Comparison of ENCODE assay signal across 8 cellular contexts in genomic region chr5:90409318-90410177, GRCh38. TPM values are rescaled to one million over a fixed set of nuclear protein-coding genes. Genes with fewer than 3 reads are reported as not detected.
A peak's percentile ranks its signal among the peaks of the same experiment; 100 is the strongest.
DNase-seq lines count a peak whose midpoint lies in the region; ATAC-seq, FAIRE-seq and TF ChIP-seq lines count a peak whose summit lies in the region.

Gene CETN3, minus strand, starts transcription at chr5:90409756. Its CDS starts 95 bp downstream, at chr5:90409661.

- DNase-seq in AML-193 (lab: John Stamatoyannopoulos, UW): peak; percentile 92 to 97
- peak; percentile 96 for DNase-seq in NCI-H460 (ENCODE audit: extremely low read depth, low read depth)
- peak; percentile 81 for DNase-seq in activated CD4-positive, CD25-positive, alpha-beta regulatory T cell treated with anti-CD3 and anti-CD28 coated beads, Interleukin-2, amount 50 U/mL, for 72 hours
- DNase-seq in cerebellum (ENCODE audit: low spot score): peak; percentile 96
- peak; percentile 64 for DNase-seq in keratinocyte (ENCODE audit: low read depth, low spot score)
- DNase-seq in stimulated activated CD4-positive, alpha-beta T cell treated with anti-CD3 and anti-CD28 coated beads, Interleukin-15, amount 100 ng/mL, for 1 hour (ENCODE audit: low read depth in 1 of 2, low spot score in 1 of 2): peak; percentile 76 to 77

- dilution Hi-C loops in keratinocyte (cut with MboI; ENCODE audit: extremely low pct_ligation_motif_present, low sequenced_read_pairs): no loop called here

- H3K4me2 ChIP-seq in keratinocyte (ENCODE audit: control insufficient read depth, extremely low read depth, insufficient read depth, low read depth, low read length): peak within 1 kb of the TSS; percentile 98

- no peaks in the 10 kb centered on the region for H3K36me3 ChIP-seq in keratinocyte (ENCODE audit: control insufficient read depth in 2 of 2, extremely low read depth in 1 of 2, insufficient read depth in 2 of 2, low read length in 2 of 2)

- peak; percentile 91 for TF ChIP-seq POLR2A in GM19099 (IDR thresholded peaks at IDR 0.05; ENCODE audit: extremely low read depth, insufficient read length, low read depth)

- peak; percentile 96 for ATAC-seq in HG03378 (IDR thresholded peaks at IDR 0.05; ENCODE audit: unreplicated experiment)

- no peaks in the 10 kb centered on the region for H3K9me3 ChIP-seq in keratinocyte (ENCODE audit: control insufficient read depth, low read depth, low read length)

- H3K27me3 ChIP-seq in keratinocyte (ENCODE audit: control insufficient read depth, extremely low read depth, insufficient read depth, low read length): no peaks in the 10 kb centered on the region

- no peaks in the 10 kb centered on the region for H3K9me1 ChIP-seq in keratinocyte (ENCODE audit: control insufficient read depth, extremely low read depth, insufficient read depth, low read length)

- TF ChIP-seq CTCF in keratinocyte (optimal IDR thresholded peaks at IDR 0.05 in 1 of 3, IDR thresholded peaks at IDR 0.05 in 1 of 3, conservative IDR thresholded peaks at IDR 0.05 in 1 of 3; ENCODE audit: extremely low read depth in 1 of 3, insufficient read depth in 2 of 3, low read length in 3 of 3): peak in 1 of 3 experiments; percentile 15

- FAIRE-seq in keratinocyte (lab: Jason Lieb, UNC): peak; percentile 78

- H3K4me1 ChIP-seq in keratinocyte (ENCODE audit: control insufficient read depth, extremely low read depth, insufficient read depth, low read length): peaks cover 14% of the 10 kb centered on the region

- H3K27ac ChIP-seq in keratinocyte (ENCODE audit: control insufficient read depth, insufficient read depth, low read length): peak within 1 kb of the TSS; percentile 92

- peak within 1 kb of the TSS; percentile 94 for H2AFZ ChIP-seq in keratinocyte (ENCODE audit: control insufficient read depth, low read length)

- H3K4me3 ChIP-seq in keratinocyte (ENCODE audit: control insufficient read depth in 2 of 3, extremely low read depth in 1 of 3, insufficient read depth in 2 of 3, low read depth in 1 of 3, low read length in 3 of 3): peak within 1 kb of the TSS; percentile 78 to 88 (median 88)

- H3K79me2 ChIP-seq in keratinocyte (ENCODE audit: control insufficient read depth, insufficient read depth, low read length): peaks cover 5% of the 10 kb centered on the region

- peak within 1 kb of the TSS; percentile 94 for H3K9ac ChIP-seq in keratinocyte (ENCODE audit: control insufficient read depth, extremely low read depth, insufficient read depth, low read length)

- no peaks in the 10 kb centered on the region for H4K20me1 ChIP-seq in keratinocyte (ENCODE audit: control insufficient read depth, extremely low read depth, insufficient read depth, low read length)

RNA-seq across cellular contexts. Expression of gene CETN3, which starts in this region (rescaled TPM):
- total RNA-seq in NCI-H460 (2014; rRNA removed; shearing (Covaris generic)): 60.8 and 61.3 TPM in 2 replicates
- 25.3 and 40.5 TPM in 2 replicates for polyA plus RNA-seq in NCI-H460 (2014; cell fraction: nucleus; rRNA removed)
- total RNA-seq in cerebellum: 25.6 TPM
- 8.4 to 31.2 TPM (median 10.8 TPM) in 3 replicates for polyA plus RNA-seq in keratinocyte
- polyA plus RNA-seq in keratinocyte (2011; ENCODE audit: low read depth): 21.4 TPM
- 9.5 and 10.3 TPM in 2 replicates for polyA plus RNA-seq in keratinocyte (2011; cell fraction: cytosol; rRNA removed)
- polyA plus RNA-seq in keratinocyte (2011; cell fraction: nucleus; rRNA removed): 4.7 and 13.8 TPM in 2 replicates
- 22.0 and 27.9 TPM in 2 replicates for polyA plus RNA-seq in keratinocyte (2012; ENCODE audit: low replicate concordance)
- polyA minus RNA-seq in keratinocyte: 0.63 to 0.67 TPM in 2 of 3 replicates, not detected in the other
- polyA minus RNA-seq in keratinocyte (2011; cell fraction: cytosol; rRNA and poly(A)+ RNA removed): not detected
- 0.53 and 1.6 TPM in 2 replicates for polyA minus RNA-seq in keratinocyte (2011; cell fraction: nucleus; rRNA and poly(A)+ RNA removed)

Comparison
In these comparisons a context has a peak if more than half of its experiments do, and no peak if none do; other contexts are left out.
1. Peak in every context shown above with its lines: DNase-seq, ATAC-seq, H3K4me3 ChIP-seq and H3K27ac ChIP-seq.